Comparison of ENCODE assay signal across 18 cellular contexts in the genomic region with DNA sequence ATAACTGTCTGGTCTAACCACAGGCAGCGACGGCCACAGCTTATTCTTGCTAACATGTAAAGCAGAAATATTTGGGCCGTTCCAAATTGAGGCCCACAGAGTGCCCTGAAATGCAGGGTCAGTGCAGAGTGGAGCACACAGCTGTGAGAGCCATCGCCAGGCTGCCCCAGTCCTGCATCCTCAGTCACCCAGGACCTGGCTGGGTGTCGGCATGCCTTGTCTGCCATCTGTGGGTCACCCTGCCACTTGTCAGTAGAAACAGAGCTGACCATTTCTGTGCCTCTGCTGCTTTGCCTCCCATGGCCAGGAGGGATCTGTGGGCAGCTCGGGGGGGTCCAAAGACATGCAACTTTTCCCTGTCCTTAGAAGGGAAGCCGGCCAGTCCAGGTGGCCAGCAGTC. TPM values are rescaled to one million over a fixed set of nuclear protein-coding genes. Genes with fewer than 3 reads are reported as not detected.
DNase-seq lines count a peak whose midpoint lies in the region; ATAC-seq and TF ChIP-seq lines count a peak whose summit lies in the region.
"Had no signal": no experiment of that assay in that cellular context is flagged by ENCODE, and none has a peak within 500 bp of the region (broad histone marks: within the 10 kb centered on the region; RNA-seq: fewer than 3 reads in every experiment).

No MANE protein-coding gene starts in this region.

- H3K36me3 ChIP-seq in heart right ventricle (peaks cover 0 to 90% (median 42%) of the 10 kb centered on the region in 9 donors), brain microvascular endothelial cell (replicated peaks) (peaks cover 13% of the 10 kb centered on the region), uterus (no peaks in the 10 kb centered on the region)

- H3K4me3 Mint-ChIP-seq in CD14-positive monocyte (no peak overlapping the region), immature natural killer cell (no peak overlapping the region)
- H3K4me3 Mint-ChIP-seq: activated naive CD8-positive, alpha-beta T cell treated with anti-CD3 and anti-CD28 coated beads for 36 hours; activated T-cell treated with anti-CD3 and anti-CD28 coated beads, Interleukin-2, amount 50 U/mL, for 4 hours had no signal

- no peaks in the 10 kb centered on the region for H3K9me3 ChIP-seq in heart right ventricle
- H3K9me3 ChIP-seq in uterus: no peaks in the 10 kb centered on the region
- H3K9me3 ChIP-seq: prostate gland, upper lobe of left lung had no signal

- H3K9me3 Mint-ChIP-seq in CD14-positive monocyte (peaks cover 0 to 5% (median 3%) of the 10 kb centered on the region in 7 donors), immature natural killer cell (no peaks in the 10 kb centered on the region)
- H3K9me3 Mint-ChIP-seq: activated naive CD8-positive, alpha-beta T cell treated with anti-CD3 and anti-CD28 coated beads for 36 hours; activated T-cell treated with anti-CD3 and anti-CD28 coated beads, Interleukin-2, amount 50 U/mL, for 4 hours had no signal

- TF ChIP-seq CTCF in heart right ventricle (IDR thresholded peaks at IDR 0.05) (peak in 3 of 9 donors; percentile 18 to 35 (median 31)), brain microvascular endothelial cell (IDR thresholded peaks at IDR 0.05; ENCODE audit: low read depth, low read length, missing control alignments) (peak; percentile 10), uterus (IDR thresholded peaks at IDR 0.05) (no peak), CD14-positive monocyte (IDR thresholded peaks at IDR 0.05) (no peak)

- no peaks in the 10 kb centered on the region for H3K4me1 Mint-ChIP-seq in CD14-positive monocyte
- H3K4me1 Mint-ChIP-seq in immature natural killer cell: no peaks in the 10 kb centered on the region
- H3K4me1 Mint-ChIP-seq: activated naive CD8-positive, alpha-beta T cell treated with anti-CD3 and anti-CD28 coated beads for 36 hours had no signal

- ATAC-seq in heart right ventricle (peak in 7 of 8 donors; percentile 30 to 67 (median 58)), Right ventricle myocardium inferior (no peak), left lobe of liver (peak; percentile 33)
- ATAC-seq: activated T-cell treated with anti-CD3 and anti-CD28 coated beads, Interleukin-2, amount 50 U/mL, for 4 hours had no signal

- H3K4me1 ChIP-seq in heart right ventricle: peaks cover 0 to 12% (median 0%) of the 10 kb centered on the region in 9 donors
- no peaks in the 10 kb centered on the region for H3K4me1 ChIP-seq in uterus
- H3K4me1 ChIP-seq: prostate gland, upper lobe of left lung had no signal

- H3K27me3 ChIP-seq in heart right ventricle (no peaks in the 10 kb centered on the region), brain microvascular endothelial cell (replicated peaks) (no peaks in the 10 kb centered on the region), uterus (no peaks in the 10 kb centered on the region)
- H3K27me3 ChIP-seq: upper lobe of left lung had no signal

- intact Hi-C loops in heart right ventricle (cut with DNase I): loop anchor here in 5 of 10 donors (5.0 to 10.0 kb wide), 3 partner anchors 66 to 159 kb away; no protein-coding TSS in a partner anchor
- intact Hi-C loops in Right ventricle myocardium inferior (cut with DNase I): no loop called here
- intact Hi-C loops in uterus (cut with DNase I; ENCODE audit: low total_unique reads): no loop called here
- intact Hi-C loops in CD14-positive monocyte (cut with micrococcal nuclease): no loop called here

- no peak for DNase-seq in heart right ventricle
- DNase-seq in Right ventricle myocardium inferior (ENCODE audit: missing footprints): no peak
- no peak for DNase-seq in brain microvascular endothelial cell
- DNase-seq in left lobe of liver (ENCODE audit: low spot score): no peak
- no peak for DNase-seq in uterus
- DNase-seq in CD14-positive monocyte (ENCODE audit: low spot score): no peak
- DNase-seq in iPS-NIHi7 (ENCODE audit: extremely low spot score): no peak
- no peak for DNase-seq in immature natural killer cell
- DNase-seq: activated CD4-positive, alpha-beta T cell treated with anti-CD3 and anti-CD28 coated beads, Interleukin-2, amount 50 U/mL, for 48 hours; activated naive CD8-positive, alpha-beta T cell treated with anti-CD3 and anti-CD28 coated beads for 36 hours; activated T-cell treated with anti-CD3 and anti-CD28 coated beads, Interleukin-2, amount 50 U/mL, for 4 hours; central memory CD4-positive, alpha-beta T cell; GDM1; Karpas-422; NCI-H1694; stimulated activated naive CD4-positive, alpha-beta T cell treated with Interleukin-2 at 50 U/mL for 16 hours; upper lobe of left lung had no signal

- H3K27ac Mint-ChIP-seq in CD14-positive monocyte (no peak overlapping the region), immature natural killer cell (no peak overlapping the region)
- H3K27ac Mint-ChIP-seq: activated naive CD8-positive, alpha-beta T cell treated with anti-CD3 and anti-CD28 coated beads for 36 hours had no signal

- in situ Hi-C loops in brain microvascular endothelial cell (cut with HindIII; ENCODE audit: low pct_ligation_motif_present, low sequenced_read_pairs): no loop called here

- H3K36me3 Mint-ChIP-seq in CD14-positive monocyte (no peaks in the 10 kb centered on the region), immature natural killer cell (no peaks in the 10 kb centered on the region)
- H3K36me3 Mint-ChIP-seq: activated naive CD8-positive, alpha-beta T cell treated with anti-CD3 and anti-CD28 coated beads for 36 hours had no signal

- H3K4me3 ChIP-seq in heart right ventricle (no peak overlapping the region), brain microvascular endothelial cell (ENCODE audit: low read depth, low read length) (no peak overlapping the region), uterus (no peak overlapping the region)
- H3K4me3 ChIP-seq: prostate gland, upper lobe of left lung had no signal

- no peak for TF ChIP-seq POLR2A in uterus (IDR thresholded peaks at IDR 0.05)

- H3K27me3 Mint-ChIP-seq in CD14-positive monocyte (ENCODE audit: low read depth in 3 of 3): peaks cover 0 to 4% (median 3%) of the 10 kb centered on the region in 3 donors
- H3K27me3 Mint-ChIP-seq in immature natural killer cell (ENCODE audit: low read depth in 3 of 3): peaks cover 4 to 5% (median 4%) of the 10 kb centered on the region in 3 donors

- H3K27ac ChIP-seq in heart right ventricle (no peak overlapping the region), brain microvascular endothelial cell (no peak overlapping the region), uterus (no peak overlapping the region)
- H3K27ac ChIP-seq: prostate gland, upper lobe of left lung had no signal

- WGBS in heart right ventricle, 2 donors: 55 to 69% methylated on average over 7 of the region's 7 CpGs

RNA-seq across cellular contexts. Expression of a gene that starts 57.3 kb away (rescaled TPM):
- under 1 TPM in 1 of 10 donors, not detected in 9; 0.76 TPM for total RNA-seq in heart right ventricle
- polyA plus RNA-seq in heart right ventricle: under 1 TPM in 1 of 2 donors, not detected in 1; 0.29 TPM
- total RNA-seq in Right ventricle myocardium inferior: not detected
- 1.5 TPM for total RNA-seq in left lobe of liver
- under 1 TPM in 2 of 4 donors, not detected in 2; 0.14 to 0.46 TPM for total RNA-seq in uterus
- not detected for polyA plus RNA-seq in CD14-positive monocyte
- not detected for polyA plus RNA-seq in immature natural killer cell
- total RNA-seq: activated naive CD8-positive, alpha-beta T cell treated with anti-CD3 and anti-CD28 coated beads for 36 hours; activated T-cell treated with anti-CD3 and anti-CD28 coated beads, Interleukin-2, amount 50 U/mL, for 4 hours had no signal
